1 cellular context compared by ENCODE assay signal in the genomic region with DNA sequence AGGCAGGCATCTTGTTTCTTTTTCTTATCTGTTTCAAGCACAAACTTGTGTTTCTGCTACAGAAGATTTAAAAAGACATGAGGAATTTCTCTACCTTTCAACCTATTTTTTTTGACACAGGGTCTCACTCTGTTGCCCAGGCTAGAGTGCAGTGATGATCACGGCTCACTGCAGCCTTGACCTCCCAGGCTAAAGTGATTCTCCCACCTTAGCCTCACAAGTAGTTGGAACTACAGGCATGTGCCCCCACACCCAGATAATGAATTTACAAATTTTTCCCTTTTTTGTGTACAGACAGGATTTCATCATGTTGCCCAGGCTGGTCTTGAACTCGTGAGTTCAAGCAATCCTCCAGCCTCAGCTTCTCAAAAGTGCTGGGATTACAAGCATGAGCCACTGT.
TF ChIP-seq lines count a peak whose summit lies in the region.

No MANE protein-coding gene starts in this region.

TF ChIP-seq in HCT116, 20 proteins besides CTCF, POLR2A, EP300 and RAD21 (continued from another document):
- TF ChIP-seq, protein P1, sequence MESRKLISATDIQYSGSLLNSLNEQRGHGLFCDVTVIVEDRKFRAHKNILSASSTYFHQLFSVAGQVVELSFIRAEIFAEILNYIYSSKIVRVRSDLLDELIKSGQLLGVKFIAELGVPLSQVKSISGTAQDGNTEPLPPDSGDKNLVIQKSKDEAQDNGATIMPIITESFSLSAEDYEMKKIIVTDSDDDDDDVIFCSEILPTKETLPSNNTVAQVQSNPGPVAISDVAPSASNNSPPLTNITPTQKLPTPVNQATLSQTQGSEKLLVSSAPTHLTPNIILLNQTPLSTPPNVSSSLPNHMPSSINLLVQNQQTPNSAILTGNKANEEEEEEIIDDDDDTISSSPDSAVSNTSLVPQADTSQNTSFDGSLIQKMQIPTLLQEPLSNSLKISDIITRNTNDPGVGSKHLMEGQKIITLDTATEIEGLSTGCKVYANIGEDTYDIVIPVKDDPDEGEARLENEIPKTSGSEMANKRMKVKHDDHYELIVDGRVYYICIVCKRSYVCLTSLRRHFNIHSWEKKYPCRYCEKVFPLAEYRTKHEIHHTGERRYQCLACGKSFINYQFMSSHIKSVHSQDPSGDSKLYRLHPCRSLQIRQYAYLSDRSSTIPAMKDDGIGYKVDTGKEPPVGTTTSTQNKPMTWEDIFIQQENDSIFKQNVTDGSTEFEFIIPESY (IDR thresholded peaks at IDR 0.05; ENCODE audit: extremely low read depth, insufficient replicate concordance, low read length): no peak
- TF ChIP-seq EZH2 (IDR thresholded peaks at IDR 0.05) (no peak), MAX (IDR thresholded peaks at IDR 0.05) (no peak), CBX3 (IDR thresholded peaks at IDR 0.05; ENCODE audit: low read depth) (no peak), ELF1 (IDR thresholded peaks at IDR 0.05; ENCODE audit: borderline replicate concordance, low read depth) (no peak)
